2 cellular contexts compared by ENCODE assay signal in the genomic region with DNA sequence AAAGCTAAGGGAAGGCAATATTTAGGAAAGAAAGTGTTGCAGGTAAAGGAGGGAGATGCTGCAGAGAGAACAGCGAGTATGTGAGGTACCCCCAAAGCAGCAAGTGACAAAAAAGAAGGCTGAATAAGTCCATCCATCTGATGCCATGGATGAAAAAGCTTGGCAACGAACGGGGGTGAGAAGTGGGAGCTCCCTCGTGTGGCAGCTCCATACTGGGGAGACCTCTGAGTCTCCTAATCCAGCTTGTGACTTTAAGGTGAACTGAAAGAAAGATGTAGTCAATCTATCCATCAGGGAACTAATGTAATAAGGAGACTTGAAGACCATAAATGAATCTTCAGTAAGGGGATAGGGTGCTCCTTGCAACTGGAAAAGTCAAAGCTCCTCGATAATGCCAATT.
TF ChIP-seq lines count a peak whose summit lies in the region.

No MANE protein-coding gene starts in this region.

TF ChIP-seq in A549, 52 proteins besides CTCF, POLR2A, EP300 and RAD21 (continued from another document):
- TF ChIP-seq CHD4 (IDR thresholded peaks at IDR 0.05; ENCODE audit: borderline replicate concordance) (no peak), RARB (CRISPR knock-in tag; IDR thresholded peaks at IDR 0.05) (no peak)

TF ChIP-seq in WTC11, 78 proteins besides CTCF, POLR2A, EP300 and RAD21 (continued from another document):
- TF ChIP-seq FOXK1 (CRISPR knock-in tag; IDR thresholded peaks at IDR 0.05) (no peak), NFYB (CRISPR knock-in tag; conservative IDR thresholded peaks at IDR 0.05; ENCODE audit: low read depth) (no peak), GTF2I (CRISPR knock-in tag; conservative IDR thresholded peaks at IDR 0.05) (no peak), FOXJ3 (CRISPR knock-in tag; IDR thresholded peaks at IDR 0.05; ENCODE audit: borderline replicate concordance) (no peak), PREB (CRISPR knock-in tag; IDR thresholded peaks at IDR 0.05; ENCODE audit: borderline replicate concordance) (no peak), TEAD1 (CRISPR knock-in tag; IDR thresholded peaks at IDR 0.05) (no peak), MLX (CRISPR knock-in tag; IDR thresholded peaks at IDR 0.05) (no peak), JAZF1 (CRISPR knock-in tag; IDR thresholded peaks at IDR 0.05) (no peak)
